In genomic region chr19:15249912-15250634, GRCh38 we compare ENCODE assay signal across 9 cellular contexts. TPM values are rescaled to one million over a fixed set of nuclear protein-coding genes. Genes with fewer than 3 reads are reported as not detected.
DNase-seq lines count a peak whose midpoint lies in the region; ATAC-seq and TF ChIP-seq lines count a peak whose summit lies in the region.
"Had no signal": no experiment of that assay in that cellular context is flagged by ENCODE, and none has a peak within 500 bp of the region (broad histone marks: within the 10 kb centered on the region; RNA-seq: fewer than 3 reads in every experiment).

No MANE protein-coding gene starts in this region.

- H3K4me2 ChIP-seq in SK-N-SH (peak overlapping the region; percentile 41), OCI-LY7 (ENCODE audit: low read length) (no peak overlapping the region)

- peak overlapping the region; percentile 27; the same call in 1 of the 2 replicates for H3K9ac ChIP-seq in SK-N-SH

- no peak for TF ChIP-seq CTCF in SK-N-SH (IDR thresholded peaks at IDR 0.05)
- TF ChIP-seq CTCF in fibroblast of pulmonary artery (IDR thresholded peaks at IDR 0.05; ENCODE audit: low read length, missing control alignments) = no peak
- no peak for TF ChIP-seq CTCF in osteocyte (IDR thresholded peaks at IDR 0.05)
- no peak for TF ChIP-seq CTCF in OCI-LY7 (conservative IDR thresholded peaks at IDR 0.05; ENCODE audit: low read length)

- H4K20me1 ChIP-seq in SK-N-SH (ENCODE audit: insufficient read depth) (peaks cover 85% of the 10 kb centered on the region), OCI-LY7 (ENCODE audit: insufficient read depth, low read length) (no peaks in the 10 kb centered on the region)

- peak overlapping the region; percentile 94 for H3K27ac Mint-ChIP-seq in osteocyte (ENCODE audit: unreplicated experiment)
- H3K27ac Mint-ChIP-seq: activated CD4-positive, alpha-beta T cell treated with anti-CD3 and anti-CD28 coated beads for 36 hours had no signal

- no peaks in the 10 kb centered on the region for H3K27me3 Mint-ChIP-seq in osteocyte (ENCODE audit: unreplicated experiment)
- H3K27me3 Mint-ChIP-seq: activated CD4-positive, alpha-beta T cell treated with anti-CD3 and anti-CD28 coated beads for 36 hours had no signal

- H3K4me3 ChIP-seq in ACC112 (ENCODE audit: low read depth, low read length) (peak overlapping the region; percentile 30; the same call in 1 of the 2 replicates), SK-N-SH (ENCODE audit: low read depth in 2 of 2, low read length in 1 of 2) (no peak overlapping the region), fibroblast of pulmonary artery (replicated peaks; ENCODE audit: low read depth, low read length) (no peak overlapping the region), OCI-LY7 (ENCODE audit: low read depth, low read length, poor library complexity, severe bottlenecking) (no peak overlapping the region)

- H2AFZ ChIP-seq in ACC112 (ENCODE audit: low read length, unreplicated experiment) (no peak overlapping the region), SK-N-SH (ENCODE audit: low read depth) (no peak overlapping the region), OCI-LY7 (ENCODE audit: low read length) (no peak overlapping the region)

- H3K36me3 ChIP-seq in ACC112 (ENCODE audit: insufficient read depth, low read length) (peaks cover 9% of the 10 kb centered on the region; the same call in 1 of the 2 replicates), SK-N-SH (replicated peaks in 1 of 2; ENCODE audit: control insufficient read depth in 1 of 2, insufficient read depth in 2 of 2, low read length in 1 of 2) (peaks cover 18 to 69% of the 10 kb centered on the region in 2 experiments), OCI-LY7 (ENCODE audit: insufficient read depth, low read length) (peaks cover 94% of the 10 kb centered on the region)

- H3K79me2 ChIP-seq in ACC112 (ENCODE audit: control insufficient read depth, insufficient read depth, low read length, unreplicated experiment) = peaks cover 25% of the 10 kb centered on the region
- peaks cover 85% of the 10 kb centered on the region for H3K79me2 ChIP-seq in SK-N-SH (ENCODE audit: insufficient read depth)
- H3K79me2 ChIP-seq in OCI-LY7 (ENCODE audit: insufficient read depth, low read depth, low read length) = no peaks in the 10 kb centered on the region

- H3K27me3 ChIP-seq in ACC112 (ENCODE audit: insufficient read depth, low read length) = no peaks in the 10 kb centered on the region
- no peaks in the 10 kb centered on the region for H3K27me3 ChIP-seq in SK-N-SH (ENCODE audit: insufficient read depth)

- POLR2A ChIA-PET in SK-N-SH (lab: Yijun Ruan, JAX) (interaction anchor here (1.1 kb wide), 1 partner anchor 16 kb away, joined by 4 read pairs; no protein-coding TSS in a partner anchor), OCI-LY7 (lab: Charles Lee) (interaction anchor here (0.5 kb wide), 1 partner anchor 13 kb away, joined by 3 read pairs; no protein-coding TSS in a partner anchor)

- CTCF ChIA-PET in SK-N-SH (lab: Yijun Ruan, JAX) = interaction anchor here (0.7 to 7.2 kb wide), 6 partner anchors 10 to 73 kb away, joined by 3 to 39 read pairs (median 4); no protein-coding TSS in a partner anchor
- CTCF ChIA-PET in OCI-LY7 (lab: Charles Lee; ENCODE audit: unreplicated experiment) = interaction anchor here (0.6 to 0.7 kb wide), 2 partner anchors 9 to 108 kb away, joined by 3 to 5 read pairs; no protein-coding TSS in a partner anchor

- no peaks in the 10 kb centered on the region for H3K9me3 ChIP-seq in SK-N-SH
- H3K9me3 ChIP-seq in OCI-LY7 (ENCODE audit: low read length) = no peaks in the 10 kb centered on the region

- TF ChIP-seq EP300 in SK-N-SH (IDR thresholded peaks at IDR 0.05; ENCODE audit: borderline replicate concordance in 1 of 2, low read depth in 1 of 2, low read length in 1 of 2) = no peak

- peaks cover 33% of the 10 kb centered on the region for H3F3A ChIP-seq in SK-N-SH (replicated peaks; ENCODE audit: insufficient read depth)

- DNase-seq in SK-N-SH = no peak
- DNase-seq in fibroblast of pulmonary artery (ENCODE audit: low read depth) = peak; percentile 95
- peak; percentile 89 for DNase-seq in osteocyte (ENCODE audit: extremely low spot score, unreplicated experiment)
- DNase-seq in OCI-LY7 (ENCODE audit: low spot score) = no peak
- DNase-seq in CD1c-positive myeloid dendritic cell (ENCODE audit: extremely low spot score) = no peak
- no peak for DNase-seq in NCI-H1694 (lab: John Stamatoyannopoulos, UW)
- DNase-seq: activated CD4-positive, alpha-beta T cell treated with anti-CD3 and anti-CD28 coated beads for 36 hours had no signal

- no peaks in the 10 kb centered on the region for H3K9me2 ChIP-seq in SK-N-SH
- H3K9me2 ChIP-seq in OCI-LY7 (ENCODE audit: insufficient read depth, low read length) = no peaks in the 10 kb centered on the region

- peaks cover 87% of the 10 kb centered on the region for H3K4me1 Mint-ChIP-seq in osteocyte (ENCODE audit: unreplicated experiment)
- H3K4me1 Mint-ChIP-seq: activated CD4-positive, alpha-beta T cell treated with anti-CD3 and anti-CD28 coated beads for 36 hours had no signal

- peaks cover 57% of the 10 kb centered on the region for H3K4me1 ChIP-seq in ACC112 (ENCODE audit: control insufficient read depth, insufficient read depth, low read length, unreplicated experiment)
- H3K4me1 ChIP-seq in SK-N-SH (ENCODE audit: control insufficient read depth in 1 of 2, insufficient read depth in 2 of 2, low read depth in 1 of 2, low read length in 1 of 2) = peaks cover 17 to 47% of the 10 kb centered on the region in 2 experiments
- no peaks in the 10 kb centered on the region for H3K4me1 ChIP-seq in OCI-LY7 (ENCODE audit: insufficient read depth, low read length, poor library complexity, severe bottlenecking)

- no peak for TF ChIP-seq RAD21 in SK-N-SH (IDR thresholded peaks at IDR 0.05; ENCODE audit: low read length)

- H3K9me3 Mint-ChIP-seq in osteocyte (ENCODE audit: unreplicated experiment) = no peaks in the 10 kb centered on the region

- H3K36me3 Mint-ChIP-seq in osteocyte (ENCODE audit: unreplicated experiment) = peaks cover 31% of the 10 kb centered on the region

- ATAC-seq in GM18867 (IDR thresholded peaks at IDR 0.05; ENCODE audit: unreplicated experiment) = no peak
- ATAC-seq: activated CD4-positive, alpha-beta T cell treated with anti-CD3 and anti-CD28 coated beads for 36 hours had no signal

- peak overlapping the region; percentile 42 for H3K4me3 Mint-ChIP-seq in osteocyte (ENCODE audit: unreplicated experiment)
- H3K4me3 Mint-ChIP-seq: activated CD4-positive, alpha-beta T cell treated with anti-CD3 and anti-CD28 coated beads for 36 hours had no signal

- H3K27ac ChIP-seq in ACC112 (ENCODE audit: low read depth, low read length) (peak overlapping the region; percentile 100), SK-N-SH (ENCODE audit: low read depth in 2 of 2, low read length in 1 of 2) (peak overlapping the region; percentile 43 to 97), OCI-LY7 (ENCODE audit: low read depth, low read length, poor library complexity, severe bottlenecking) (no peak overlapping the region)

- intact Hi-C loops in OCI-LY7 (cut with micrococcal nuclease; ENCODE audit: unreplicated experiment) = loop anchor here (5.0 kb wide), 1 partner anchor 73 kb away; no protein-coding TSS in a partner anchor

- BruUV-seq in OCI-LY7 (replicated peaks; lab: Mats Ljungman, UMichigan) = no TSS peak

- 75% methylated on average over 15 of the region's 15 CpGs for WGBS in SK-N-SH (ENCODE audit: low lambda C conversion rate)

TF ChIP-seq in SK-N-SH, 30 proteins besides CTCF, POLR2A, EP300 and RAD21 (continues in another document):
- TF ChIP-seq RFX5 (IDR thresholded peaks at IDR 0.05; ENCODE audit: low read length) (no peak), NFIC (IDR thresholded peaks at IDR 0.05; ENCODE audit: borderline replicate concordance) (no peak), USF1 (IDR thresholded peaks at IDR 0.05; ENCODE audit: borderline replicate concordance, low read depth) (no peak), ELF1 (IDR thresholded peaks at IDR 0.05) (no peak), ZBTB33 (IDR thresholded peaks at IDR 0.05; ENCODE audit: borderline replicate concordance, low read depth) (no peak), SMC3 (IDR thresholded peaks at IDR 0.05; ENCODE audit: low read depth, low read length) (no peak), RXRA (IDR thresholded peaks at IDR 0.05; ENCODE audit: borderline replicate concordance, low read depth) (no peak)

RNA-seq across cellular contexts. Expression of gene EPHX3, which starts 17.8 kb away (rescaled TPM):
- polyA plus RNA-seq in SK-N-SH (2012; rRNA removed) = 0.15 and 0.28 TPM in 2 replicates
- polyA plus RNA-seq in SK-N-SH (2012; cell fraction: cytosol; rRNA removed) = 0.03 and 0.04 TPM in 2 replicates
- 0.65 and 1.2 TPM in 2 replicates for polyA plus RNA-seq in SK-N-SH (2012; cell fraction: nucleus; rRNA removed)
- total RNA-seq in osteocyte (not detected in 2 replicates), OCI-LY7 (2022) (0.67 and 0.74 TPM in 2 replicates)
- 0.08 and 0.25 TPM in 2 replicates for total RNA-seq in OCI-LY7 (2014; rRNA removed; shearing (Covaris generic))

RNA-seq across cellular contexts. Expression of gene NOTCH3, which starts 49.3 kb away (rescaled TPM):
- 4.5 and 7.0 TPM in 2 replicates for polyA plus RNA-seq in SK-N-SH (2012; rRNA removed)
- polyA plus RNA-seq in SK-N-SH (2012; cell fraction: cytosol; rRNA removed) = 2.8 and 5.1 TPM in 2 replicates
- polyA plus RNA-seq in SK-N-SH (2012; cell fraction: nucleus; rRNA removed) = 9.9 and 11.8 TPM in 2 replicates
- 178 and 200 TPM in 2 replicates for total RNA-seq in osteocyte
- not detected in 2 replicates for total RNA-seq in OCI-LY7 (2014; rRNA removed; shearing (Covaris generic))
- 0.25 and 0.28 TPM in 2 replicates for total RNA-seq in OCI-LY7 (2022)

Comparison
In these comparisons a context has a peak if more than half of its experiments do, and no peak if none do; other contexts are left out.
1. DNase-seq: peak in fibroblast of pulmonary artery (single experiment) and osteocyte (single experiment); none in SK-N-SH (single experiment), OCI-LY7 (single experiment), CD1c-positive myeloid dendritic cell (single experiment) and NCI-H1694 (single experiment).
2. RNA of gene NOTCH3, which starts 49.3 kb away (total RNA-seq): 178 to 200 TPM in osteocyte; 0.25 to 0.28 TPM in OCI-LY7; every median in the first group is over 100 times any median in the second.